Comparison of ENCODE assay signal across 7 cellular contexts in the genomic region with DNA sequence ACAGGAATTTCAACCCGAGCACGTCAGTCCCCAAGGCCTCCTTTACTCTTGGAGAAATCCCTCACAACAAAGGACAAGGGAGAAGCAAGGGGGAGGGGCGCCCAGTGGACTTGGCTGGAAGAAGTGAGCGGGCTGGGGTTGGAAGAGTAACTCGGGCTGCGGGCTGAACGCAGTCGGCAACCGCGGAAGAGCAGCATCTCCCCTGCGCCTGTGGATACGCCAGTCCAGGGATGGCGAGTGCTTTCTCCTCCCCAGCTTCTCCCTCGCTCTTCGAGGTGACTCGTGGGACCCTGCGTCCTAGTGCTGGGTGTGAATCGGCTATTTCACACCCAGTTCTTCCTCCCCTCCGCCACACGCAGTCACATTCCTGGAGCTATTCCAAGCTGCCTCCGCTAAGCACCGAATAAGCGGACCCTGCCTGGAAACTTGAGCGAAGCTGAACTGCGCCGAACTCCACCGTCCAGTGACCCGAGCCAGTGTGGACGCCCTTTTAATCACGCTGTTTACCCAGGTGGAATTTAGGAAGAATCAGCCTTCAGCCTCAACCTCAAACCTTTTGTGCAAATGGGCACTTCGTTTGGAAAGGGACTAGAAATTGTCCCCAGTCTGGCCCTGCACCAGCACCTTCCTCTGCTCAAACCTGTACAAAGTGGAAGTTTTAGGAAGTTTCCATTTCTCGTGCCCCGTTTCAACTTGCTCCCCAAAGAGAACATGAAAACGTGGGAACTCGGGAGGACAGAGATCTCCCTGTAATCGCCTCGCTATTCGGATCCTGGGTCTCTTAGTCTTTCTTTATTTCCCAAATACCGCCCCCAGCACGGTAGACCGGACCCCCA.
A peak's percentile ranks its signal among the peaks of the same experiment; 100 is the strongest.
DNase-seq lines count a peak whose midpoint lies in the region; ATAC-seq and TF ChIP-seq lines count a peak whose summit lies in the region.

No MANE protein-coding gene starts in this region.

- CTCF ChIA-PET in activated CD8-positive, alpha-beta T cell treated with anti-CD3 and anti-CD28 coated beads for 36 hours (lab: Charles Lee) = no interaction called here

- ATAC-seq in SK-N-SH treated with all-trans-retinoic acid at 6 μM for 48 hours = peak; percentile 70
- ATAC-seq in activated CD8-positive, alpha-beta T cell treated with anti-CD3 and anti-CD28 coated beads for 36 hours = no peak

- H3K9me3 Mint-ChIP-seq in activated CD8-positive, alpha-beta T cell treated with anti-CD3 and anti-CD28 coated beads for 36 hours = no peaks in the 10 kb centered on the region

- peaks cover 6% of the 10 kb centered on the region for H3K4me1 Mint-ChIP-seq in activated CD8-positive, alpha-beta T cell treated with anti-CD3 and anti-CD28 coated beads for 36 hours (ENCODE audit: low read depth)

- DNase-seq in H7 = peak; percentile 55
- peak; percentile 78 for DNase-seq in globus pallidus (ENCODE audit: low spot score)
- DNase-seq in nucleus accumbens (lab: John Stamatoyannopoulos, UW) = peak in 54 of 56 donors; percentile 5 to 87 (median 59)
- DNase-seq in stimulated activated CD4-positive, alpha-beta T cell treated with anti-CD3 and anti-CD28 coated beads, Interleukin-2, amount 100 ng/mL, for 24 hours = no peak
- DNase-seq in activated CD8-positive, alpha-beta T cell treated with anti-CD3 and anti-CD28 coated beads for 36 hours = no peak
- DNase-seq in activated gamma-delta T cell (lab: John Stamatoyannopoulos, UW) = no peak

- H3K36me3 ChIP-seq in H7 (replicated peaks; ENCODE audit: control insufficient read depth, insufficient read depth, low read length) = no peaks in the 10 kb centered on the region

- peaks cover 16% of the 10 kb centered on the region for H3K27me3 ChIP-seq in H7 (ENCODE audit: control insufficient read depth, insufficient read depth, low read length)

- H3K27me3 Mint-ChIP-seq in activated CD8-positive, alpha-beta T cell treated with anti-CD3 and anti-CD28 coated beads for 36 hours = peaks cover 35% of the 10 kb centered on the region

- intact Hi-C loops in activated CD8-positive, alpha-beta T cell treated with anti-CD3 and anti-CD28 coated beads for 36 hours (cut with micrococcal nuclease) = no loop called here

- no peak overlapping the region for H3K27ac Mint-ChIP-seq in activated CD8-positive, alpha-beta T cell treated with anti-CD3 and anti-CD28 coated beads for 36 hours

- no peak for TF ChIP-seq CTCF in activated CD8-positive, alpha-beta T cell treated with anti-CD3 and anti-CD28 coated beads for 36 hours (IDR thresholded peaks at IDR 0.05)

- POLR2A ChIA-PET in activated CD8-positive, alpha-beta T cell treated with anti-CD3 and anti-CD28 coated beads for 36 hours (lab: Charles Lee) = no interaction called here

- no peaks in the 10 kb centered on the region for H3K36me3 Mint-ChIP-seq in activated CD8-positive, alpha-beta T cell treated with anti-CD3 and anti-CD28 coated beads for 36 hours (ENCODE audit: low read depth)

- no peak overlapping the region for H3K4me3 Mint-ChIP-seq in activated CD8-positive, alpha-beta T cell treated with anti-CD3 and anti-CD28 coated beads for 36 hours

- H3K4me3 ChIP-seq in H7 (ENCODE audit: insufficient read depth, low read depth, low read length) = peak overlapping the region; percentile 63

TF ChIP-seq in SK-N-SH treated with all-trans-retinoic acid at 6 μM for 48 hours, 23 proteins besides CTCF, POLR2A, EP300 and RAD21:
- no peak for TF ChIP-seq PPARA (CRISPR knock-in tag; IDR thresholded peaks at IDR 0.05; ENCODE audit: borderline replicate concordance)
- TF ChIP-seq ARNTL (CRISPR knock-in tag; IDR thresholded peaks at IDR 0.05; ENCODE audit: borderline replicate concordance, low read depth) = no peak
- TF ChIP-seq, protein P1, sequence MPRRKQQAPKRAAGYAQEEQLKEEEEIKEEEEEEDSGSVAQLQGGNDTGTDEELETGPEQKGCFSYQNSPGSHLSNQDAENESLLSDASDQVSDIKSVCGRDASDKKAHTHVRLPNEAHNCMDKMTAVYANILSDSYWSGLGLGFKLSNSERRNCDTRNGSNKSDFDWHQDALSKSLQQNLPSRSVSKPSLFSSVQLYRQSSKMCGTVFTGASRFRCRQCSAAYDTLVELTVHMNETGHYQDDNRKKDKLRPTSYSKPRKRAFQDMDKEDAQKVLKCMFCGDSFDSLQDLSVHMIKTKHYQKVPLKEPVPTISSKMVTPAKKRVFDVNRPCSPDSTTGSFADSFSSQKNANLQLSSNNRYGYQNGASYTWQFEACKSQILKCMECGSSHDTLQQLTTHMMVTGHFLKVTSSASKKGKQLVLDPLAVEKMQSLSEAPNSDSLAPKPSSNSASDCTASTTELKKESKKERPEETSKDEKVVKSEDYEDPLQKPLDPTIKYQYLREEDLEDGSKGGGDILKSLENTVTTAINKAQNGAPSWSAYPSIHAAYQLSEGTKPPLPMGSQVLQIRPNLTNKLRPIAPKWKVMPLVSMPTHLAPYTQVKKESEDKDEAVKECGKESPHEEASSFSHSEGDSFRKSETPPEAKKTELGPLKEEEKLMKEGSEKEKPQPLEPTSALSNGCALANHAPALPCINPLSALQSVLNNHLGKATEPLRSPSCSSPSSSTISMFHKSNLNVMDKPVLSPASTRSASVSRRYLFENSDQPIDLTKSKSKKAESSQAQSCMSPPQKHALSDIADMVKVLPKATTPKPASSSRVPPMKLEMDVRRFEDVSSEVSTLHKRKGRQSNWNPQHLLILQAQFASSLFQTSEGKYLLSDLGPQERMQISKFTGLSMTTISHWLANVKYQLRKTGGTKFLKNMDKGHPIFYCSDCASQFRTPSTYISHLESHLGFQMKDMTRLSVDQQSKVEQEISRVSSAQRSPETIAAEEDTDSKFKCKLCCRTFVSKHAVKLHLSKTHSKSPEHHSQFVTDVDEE (CRISPR knock-in tag; IDR thresholded peaks at IDR 0.05) = no peak
- TF ChIP-seq ZNF565 (CRISPR knock-in tag; conservative IDR thresholded peaks at IDR 0.05; ENCODE audit: low read depth) = no peak
- TF ChIP-seq ZFP3 (CRISPR knock-in tag; IDR thresholded peaks at IDR 0.05) = no peak
- TF ChIP-seq OSR1 (CRISPR knock-in tag; IDR thresholded peaks at IDR 0.05) = no peak
- TF ChIP-seq ZC3H10 (CRISPR knock-in tag; IDR thresholded peaks at IDR 0.05) = no peak
- no peak for TF ChIP-seq ZFP30 (CRISPR knock-in tag; IDR thresholded peaks at IDR 0.05)
- TF ChIP-seq, protein P2, sequence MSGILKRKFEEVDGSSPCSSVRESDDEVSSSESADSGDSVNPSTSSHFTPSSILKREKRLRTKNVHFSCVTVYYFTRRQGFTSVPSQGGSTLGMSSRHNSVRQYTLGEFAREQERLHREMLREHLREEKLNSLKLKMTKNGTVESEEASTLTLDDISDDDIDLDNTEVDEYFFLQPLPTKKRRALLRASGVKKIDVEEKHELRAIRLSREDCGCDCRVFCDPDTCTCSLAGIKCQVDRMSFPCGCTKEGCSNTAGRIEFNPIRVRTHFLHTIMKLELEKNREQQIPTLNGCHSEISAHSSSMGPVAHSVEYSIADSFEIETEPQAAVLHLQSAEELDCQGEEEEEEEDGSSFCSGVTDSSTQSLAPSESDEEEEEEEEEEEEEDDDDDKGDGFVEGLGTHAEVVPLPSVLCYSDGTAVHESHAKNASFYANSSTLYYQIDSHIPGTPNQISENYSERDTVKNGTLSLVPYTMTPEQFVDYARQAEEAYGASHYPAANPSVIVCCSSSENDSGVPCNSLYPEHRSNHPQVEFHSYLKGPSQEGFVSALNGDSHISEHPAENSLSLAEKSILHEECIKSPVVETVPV (CRISPR knock-in tag; IDR thresholded peaks at IDR 0.05) = no peak
- no peak for TF ChIP-seq CSDC2 (CRISPR knock-in tag; IDR thresholded peaks at IDR 0.05)
- TF ChIP-seq SNAI2 (CRISPR knock-in tag; IDR thresholded peaks at IDR 0.05) = no peak
- no peak for TF ChIP-seq TCF4 (CRISPR knock-in tag; IDR thresholded peaks at IDR 0.05; ENCODE audit: borderline replicate concordance)
- TF ChIP-seq, protein P3, sequence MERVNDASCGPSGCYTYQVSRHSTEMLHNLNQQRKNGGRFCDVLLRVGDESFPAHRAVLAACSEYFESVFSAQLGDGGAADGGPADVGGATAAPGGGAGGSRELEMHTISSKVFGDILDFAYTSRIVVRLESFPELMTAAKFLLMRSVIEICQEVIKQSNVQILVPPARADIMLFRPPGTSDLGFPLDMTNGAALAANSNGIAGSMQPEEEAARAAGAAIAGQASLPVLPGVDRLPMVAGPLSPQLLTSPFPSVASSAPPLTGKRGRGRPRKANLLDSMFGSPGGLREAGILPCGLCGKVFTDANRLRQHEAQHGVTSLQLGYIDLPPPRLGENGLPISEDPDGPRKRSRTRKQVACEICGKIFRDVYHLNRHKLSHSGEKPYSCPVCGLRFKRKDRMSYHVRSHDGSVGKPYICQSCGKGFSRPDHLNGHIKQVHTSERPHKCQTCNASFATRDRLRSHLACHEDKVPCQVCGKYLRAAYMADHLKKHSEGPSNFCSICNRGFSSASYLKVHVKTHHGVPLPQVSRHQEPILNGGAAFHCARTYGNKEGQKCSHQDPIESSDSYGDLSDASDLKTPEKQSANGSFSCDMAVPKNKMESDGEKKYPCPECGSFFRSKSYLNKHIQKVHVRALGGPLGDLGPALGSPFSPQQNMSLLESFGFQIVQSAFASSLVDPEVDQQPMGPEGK (CRISPR knock-in tag; IDR thresholded peaks at IDR 0.05; ENCODE audit: borderline replicate concordance) = no peak
- TF ChIP-seq BACH2 (CRISPR knock-in tag; IDR thresholded peaks at IDR 0.05; ENCODE audit: borderline replicate concordance) = no peak

Comparison
In these comparisons a context has a peak if more than half of its experiments do, and no peak if none do; other contexts are left out.
1. DNase-seq: peak in H7 (single experiment), globus pallidus (single experiment) and nucleus accumbens (54 of 56); none in stimulated activated CD4-positive, alpha-beta T cell treated with anti-CD3 and anti-CD28 coated beads, Interleukin-2, amount 100 ng/mL, for 24 hours (0 of 2), activated CD8-positive, alpha-beta T cell treated with anti-CD3 and anti-CD28 coated beads for 36 hours (single experiment) and activated gamma-delta T cell (single experiment).